In genomic region chrX:39667746-39668507, GRCh38 we compare ENCODE assay signal across 16 cellular contexts.
A peak's percentile ranks its signal among the peaks of the same experiment; 100 is the strongest.
DNase-seq lines count a peak whose midpoint lies in the region; ATAC-seq, FAIRE-seq and TF ChIP-seq lines count a peak whose summit lies in the region.
"Had no signal": no experiment of that assay in that cellular context is flagged by ENCODE, and none has a peak within 500 bp of the region (broad histone marks: within the 10 kb centered on the region; RNA-seq: fewer than 3 reads in every experiment).

No MANE protein-coding gene starts in this region.

- H4K20me1 ChIP-seq in endothelial cell of umbilical vein (replicated peaks; ENCODE audit: control insufficient read depth, extremely low read depth, insufficient read depth, low read length): no peaks in the 10 kb centered on the region

- no peaks in the 10 kb centered on the region for H3K4me1 ChIP-seq in left ventricle myocardium inferior
- H3K4me1 ChIP-seq in right atrium auricular region: no peaks in the 10 kb centered on the region
- no peaks in the 10 kb centered on the region for H3K4me1 ChIP-seq in endothelial cell of umbilical vein (ENCODE audit: control insufficient read depth, extremely low read depth, insufficient read depth, low read length)
- no peaks in the 10 kb centered on the region for H3K4me1 ChIP-seq in endodermal cell (ENCODE audit: control insufficient read depth, insufficient read depth, low read length)

- H3K36me3 ChIP-seq in left ventricle myocardium inferior (no peaks in the 10 kb centered on the region), right atrium auricular region (no peaks in the 10 kb centered on the region), endothelial cell of umbilical vein (ENCODE audit: control insufficient read depth in 2 of 2, extremely low read depth in 1 of 2, insufficient read depth in 2 of 2, low read length in 2 of 2) (no peaks in the 10 kb centered on the region), endodermal cell (ENCODE audit: control insufficient read depth, insufficient read depth, low read length) (no peaks in the 10 kb centered on the region)

- H3K4me1 Mint-ChIP-seq in endodermal cell: peaks cover 5% of the 10 kb centered on the region
- H3K4me1 Mint-ChIP-seq: CD4-positive, alpha-beta memory T cell; IgD-negative memory B cell had no signal

- H3K27ac ChIP-seq in left ventricle myocardium inferior (replicated peaks) (peak overlapping the region; percentile 27), right atrium auricular region (no peak overlapping the region), endothelial cell of umbilical vein (ENCODE audit: insufficient read depth, low read depth, low read length) (no peak overlapping the region), endodermal cell (ENCODE audit: low read depth, low read length) (no peak overlapping the region)

- H3K9me3 ChIP-seq in left ventricle myocardium inferior (replicated peaks): no peaks in the 10 kb centered on the region
- H3K9me3 ChIP-seq in right atrium auricular region: no peaks in the 10 kb centered on the region
- no peaks in the 10 kb centered on the region for H3K9me3 ChIP-seq in endothelial cell of umbilical vein (replicated peaks; ENCODE audit: control insufficient read depth, insufficient read depth, low read length)
- no peaks in the 10 kb centered on the region for H3K9me3 ChIP-seq in endodermal cell (ENCODE audit: control insufficient read depth, low read length)

- H3K27me3 Mint-ChIP-seq in endodermal cell (ENCODE audit: insufficient read depth): peaks cover 3% of the 10 kb centered on the region

- 90 to 100% methylated on average over 1 to 9 of the region's 9 CpGs for WGBS in endodermal cell (ENCODE audit: insufficient coverage in 1 of 2, insufficient read length in 1 of 2), 2 experiments

- no peak overlapping the region for H3K4me3 Mint-ChIP-seq in endodermal cell
- H3K4me3 Mint-ChIP-seq: CD4-positive, alpha-beta memory T cell; IgD-negative memory B cell had no signal

- H3K9ac ChIP-seq in endothelial cell of umbilical vein (replicated peaks; ENCODE audit: extremely low read depth, insufficient read depth, low read length) (no peak overlapping the region), endodermal cell (ENCODE audit: extremely low read depth, low read length, poor library complexity, severe bottlenecking) (no peak overlapping the region)

- TF ChIP-seq CTCF in left ventricle myocardium inferior (IDR thresholded peaks at IDR 0.05; ENCODE audit: borderline replicate concordance) (no peak), right atrium auricular region (IDR thresholded peaks at IDR 0.05) (no peak), endothelial cell of umbilical vein (IDR thresholded peaks at IDR 0.05; ENCODE audit: extremely low read depth in 1 of 2, insufficient read depth in 1 of 2, low read depth in 1 of 2, low read length in 2 of 2) (no peak), endodermal cell (conservative IDR thresholded peaks at IDR 0.05) (no peak)

- H3K9me1 ChIP-seq in endothelial cell of umbilical vein (replicated peaks; ENCODE audit: control insufficient read depth, extremely low read depth, insufficient read depth, low read length): no peaks in the 10 kb centered on the region

- dilution Hi-C loops in endothelial cell of umbilical vein (cut with MboI; ENCODE audit: extremely low pct_ligation_motif_present, low sequenced_read_pairs): no loop called here

- BruUV-seq in endothelial cell of umbilical vein (replicated peaks; lab: Mats Ljungman, UMichigan): no TSS peak

- CTCF ChIA-PET in endothelial cell of umbilical vein (lab: Charles Lee): no interaction called here

- no peaks in the 10 kb centered on the region for H3K79me2 ChIP-seq in endothelial cell of umbilical vein (ENCODE audit: control insufficient read depth, insufficient read depth, low read length)

- ATAC-seq in sciatic nerve: no peak
- no peak for ATAC-seq in GM19035 (IDR thresholded peaks at IDR 0.05; ENCODE audit: unreplicated experiment)
- ATAC-seq: HCT116 had no signal

- H3K36me3 Mint-ChIP-seq in endodermal cell (ENCODE audit: low read depth): no peaks in the 10 kb centered on the region
- H3K36me3 Mint-ChIP-seq: CD4-positive, alpha-beta memory T cell had no signal

- H3K27ac Mint-ChIP-seq in endodermal cell: no peak overlapping the region
- H3K27ac Mint-ChIP-seq: CD4-positive, alpha-beta memory T cell; IgD-negative memory B cell had no signal

- H3K4me2 ChIP-seq in endothelial cell of umbilical vein (ENCODE audit: insufficient read depth, low read length): no peak overlapping the region

- peak; percentile 26 for FAIRE-seq in endothelial cell of umbilical vein (lab: Jason Lieb, UNC)

- DNase-seq in left ventricle myocardium inferior: no peak
- no peak for DNase-seq in right atrium auricular region (ENCODE audit: low spot score)
- DNase-seq in RPMI7951 (ENCODE audit: low read depth): peak; percentile 60
- DNase-seq in endothelial cell of umbilical vein (ENCODE audit: low read depth, low spot score): no peak
- no peak for DNase-seq in sciatic nerve (ENCODE audit: low spot score)
- DNase-seq in endodermal cell: no peak
- DNase-seq in medulla oblongata (ENCODE audit: extremely low spot score): no peak
- DNase-seq: AML-193; CD4-positive, alpha-beta memory T cell; MV-4-11; NCI-H82; SHP77; SW 1271 had no signal

- no peak overlapping the region for H2AFZ ChIP-seq in endothelial cell of umbilical vein (ENCODE audit: low read depth, low read length)

- TF ChIP-seq POLR2A in endothelial cell of umbilical vein (IDR thresholded peaks at IDR 0.05; ENCODE audit: low read depth, low read length): no peak

- H3K4me3 ChIP-seq in left ventricle myocardium inferior: no peak overlapping the region
- H3K4me3 ChIP-seq in right atrium auricular region: no peak overlapping the region
- no peak overlapping the region for H3K4me3 ChIP-seq in endothelial cell of umbilical vein (replicated peaks in 1 of 3; ENCODE audit: insufficient read depth in 1 of 3, low read depth in 1 of 3, low read length in 3 of 3)
- H3K4me3 ChIP-seq in endodermal cell (ENCODE audit: low read length): no peak overlapping the region

- intact Hi-C loops in left ventricle myocardium inferior (cut with micrococcal nuclease): no loop called here
- intact Hi-C loops in endothelial cell of umbilical vein (cut with micrococcal nuclease): no loop called here
- intact Hi-C loops in sciatic nerve (cut with DNase I): no loop called here

- peaks cover 8% of the 10 kb centered on the region for H3K9me3 Mint-ChIP-seq in endodermal cell

- POLR2A ChIA-PET in endothelial cell of umbilical vein (lab: Charles Lee): no interaction called here

- no peaks in the 10 kb centered on the region for H3K27me3 ChIP-seq in left ventricle myocardium inferior (ENCODE audit: low read depth)
- H3K27me3 ChIP-seq in right atrium auricular region: no peaks in the 10 kb centered on the region
- H3K27me3 ChIP-seq in endothelial cell of umbilical vein (ENCODE audit: control insufficient read depth in 2 of 2, insufficient read depth in 2 of 2, low read length in 2 of 2): no peaks in the 10 kb centered on the region
- no peaks in the 10 kb centered on the region for H3K27me3 ChIP-seq in endodermal cell (ENCODE audit: control insufficient read depth, insufficient read depth, low read length, poor library complexity, severe bottlenecking)

TF ChIP-seq in endothelial cell of umbilical vein, 7 proteins besides CTCF, POLR2A, EP300 and RAD21:
- TF ChIP-seq JUN (IDR thresholded peaks at IDR 0.05; ENCODE audit: borderline replicate concordance, insufficient read depth, insufficient read length, low read depth): no peak
- no peak for TF ChIP-seq GATA2 (IDR thresholded peaks at IDR 0.05; ENCODE audit: insufficient read depth, insufficient read length, low read depth, low read length)
- TF ChIP-seq POLR2AphosphoS5 (IDR thresholded peaks at IDR 0.05; ENCODE audit: insufficient read depth, low read depth, low read length): no peak
- TF ChIP-seq FOS (IDR thresholded peaks at IDR 0.05; ENCODE audit: borderline replicate concordance, insufficient read depth, low read length): no peak
- no peak for TF ChIP-seq MYC (IDR thresholded peaks at IDR 0.05; ENCODE audit: low read depth, low read length)
- no peak for TF ChIP-seq EZH2 (IDR thresholded peaks at IDR 0.05; ENCODE audit: borderline replicate concordance, low read depth, low read length, severe bottlenecking)
